Comparison of ENCODE assay signal across 39 cellular contexts in genomic region chr12:119262388-119262787, GRCh38.
"Had no signal": no experiment of that assay in that cellular context is flagged by ENCODE, and none has a peak within 500 bp of the region (broad histone marks: within the 10 kb centered on the region; RNA-seq: fewer than 3 reads in every experiment).

No MANE protein-coding gene starts in this region.

- H3K4me3 ChIP-seq: adrenal gland, ascending aorta, body of pancreas, breast epithelium, cardiac muscle cell had no signal

- H3K9me3 Mint-ChIP-seq: activated naive CD4-positive, alpha-beta T cell treated with anti-CD3 and anti-CD28 coated beads, Interleukin-2, amount 50 U/mL, for 24 hours had no signal

- H3K27ac Mint-ChIP-seq: activated naive CD4-positive, alpha-beta T cell treated with anti-CD3 and anti-CD28 coated beads for 36 hours; activated naive CD4-positive, alpha-beta T cell treated with anti-CD3 and anti-CD28 coated beads, Interleukin-2, amount 10 ng/mL, durations not matched to agents 7 days and 5 days; activated naive CD4-positive, alpha-beta T cell treated with anti-CD3 and anti-CD28 coated beads, Interleukin-2, amount 50 U/mL, for 24 hours; activated naive CD4-positive, alpha-beta T cell treated with anti-CD3 and anti-CD28 coated beads, Interleukin-2, amount 50 U/mL, for 72 hours; activated naive CD8-positive, alpha-beta T cell; activated naive CD8-positive, alpha-beta T cell treated with anti-CD3 and anti-CD28 coated beads for 36 hours; activated naive CD8-positive, alpha-beta T cell treated with anti-CD3 and anti-CD28 coated beads, Interleukin-2, amount 10 ng/mL, durations not matched to agents 7 days and 5 days; activated naive CD8-positive, alpha-beta T cell treated with anti-CD3 and anti-CD28 coated beads, Interleukin-2, amount 50 U/mL, for 24 hours; activated T-cell treated with anti-CD3 and anti-CD28 coated beads, Interleukin-2, amount 50 U/mL, for 72 hours; activated T-helper 1 cell treated with anti-CD3 and anti-CD28 coated beads, Interleukin-12 subunit alpha, Interleukin-12 subunit beta, Interleukin-2, Interleukin-4 antibody, amounts not matched to agents 30 ng/mL and 10 ng/mL and 1 ng/mL, durations not matched to agents 14 hours and 24 hours and 36 hours; activated T-helper 17 cell treated with anti-CD3 and anti-CD28 coated beads, Interleukin-2, amount 50 U/mL, for 72 hours; activated T-helper 2 cell treated with anti-CD3 and anti-CD28 coated beads, Interferon-gamma antibody, Interleukin-2, Interleukin-4, amounts not matched to agents 10 μg/mL and 5 μg/mL and 100 μg/mL, durations not matched to agents 14 hours and 24 hours and 36 hours; brain had no signal

- H3K27me3 ChIP-seq: adrenal gland, ascending aorta, brain microvascular endothelial cell, breast epithelium, cardiac muscle cell had no signal

- FAIRE-seq: astrocyte, bronchial epithelial cell, colon had no signal

- H3K36me3 Mint-ChIP-seq: activated naive CD4-positive, alpha-beta T cell treated with anti-CD3 and anti-CD28 coated beads, Interleukin-2, amount 10 ng/mL, durations not matched to agents 7 days and 5 days; activated naive CD4-positive, alpha-beta T cell treated with anti-CD3 and anti-CD28 coated beads, Interleukin-2, amount 50 U/mL, for 24 hours; activated naive CD8-positive, alpha-beta T cell; activated naive CD8-positive, alpha-beta T cell treated with anti-CD3 and anti-CD28 coated beads for 36 hours; activated naive CD8-positive, alpha-beta T cell treated with anti-CD3 and anti-CD28 coated beads, Interleukin-2, amount 10 ng/mL, durations not matched to agents 7 days and 5 days; brain had no signal

- H3K4me3 Mint-ChIP-seq: activated naive CD4-positive, alpha-beta T cell treated with anti-CD3 and anti-CD28 coated beads for 36 hours; activated naive CD4-positive, alpha-beta T cell treated with anti-CD3 and anti-CD28 coated beads, Interleukin-2, amount 10 ng/mL, durations not matched to agents 7 days and 5 days; activated naive CD4-positive, alpha-beta T cell treated with anti-CD3 and anti-CD28 coated beads, Interleukin-2, amount 50 U/mL, for 24 hours; activated naive CD8-positive, alpha-beta T cell; activated naive CD8-positive, alpha-beta T cell treated with anti-CD3 and anti-CD28 coated beads for 36 hours; activated naive CD8-positive, alpha-beta T cell treated with anti-CD3 and anti-CD28 coated beads, Interleukin-2, amount 10 ng/mL, durations not matched to agents 7 days and 5 days; activated naive CD8-positive, alpha-beta T cell treated with anti-CD3 and anti-CD28 coated beads, Interleukin-2, amount 50 U/mL, for 24 hours; activated T-cell treated with anti-CD3 and anti-CD28 coated beads, Interleukin-2, amount 50 U/mL, for 4 hours; activated T-cell treated with anti-CD3 and anti-CD28 coated beads, Interleukin-2, amount 50 U/mL, for 72 hours; activated T-helper 1 cell treated with anti-CD3 and anti-CD28 coated beads, Interleukin-12 subunit alpha, Interleukin-12 subunit beta, Interleukin-2, Interleukin-4 antibody, amounts not matched to agents 30 ng/mL and 10 ng/mL and 1 ng/mL, durations not matched to agents 14 hours and 24 hours and 36 hours; activated T-helper 17 cell treated with anti-CD3 and anti-CD28 coated beads, Interleukin-2, amount 50 U/mL, for 72 hours; brain; central memory CD8-positive, alpha-beta T cell had no signal

- ATAC-seq: activated naive CD4-positive, alpha-beta T cell treated with anti-CD3 and anti-CD28 coated beads, Interleukin-2, amount 50 U/mL, for 72 hours; activated naive CD8-positive, alpha-beta T cell treated with anti-CD3 and anti-CD28 coated beads, Interleukin-2, amount 50 U/mL, for 24 hours; activated T-cell treated with anti-CD3 and anti-CD28 coated beads, Interleukin-2, amount 50 U/mL, for 4 hours; activated T-cell treated with anti-CD3 and anti-CD28 coated beads, Interleukin-2, amount 50 U/mL, for 72 hours; activated T-helper 17 cell treated with anti-CD3 and anti-CD28 coated beads, Interleukin-2, amount 50 U/mL, for 72 hours; body of pancreas had no signal

- H3K9me3 ChIP-seq: adrenal gland, body of pancreas had no signal

- H3K4me1 ChIP-seq: adrenal gland, ascending aorta, body of pancreas, breast epithelium had no signal

- H3K4me1 Mint-ChIP-seq: activated naive CD4-positive, alpha-beta T cell treated with anti-CD3 and anti-CD28 coated beads, Interleukin-2, amount 10 ng/mL, durations not matched to agents 7 days and 5 days; activated naive CD4-positive, alpha-beta T cell treated with anti-CD3 and anti-CD28 coated beads, Interleukin-2, amount 50 U/mL, for 24 hours; activated naive CD8-positive, alpha-beta T cell treated with anti-CD3 and anti-CD28 coated beads for 36 hours; activated naive CD8-positive, alpha-beta T cell treated with anti-CD3 and anti-CD28 coated beads, Interleukin-2, amount 10 ng/mL, durations not matched to agents 7 days and 5 days; activated T-helper 17 cell treated with anti-CD3 and anti-CD28 coated beads, Interleukin-2, amount 50 U/mL, for 72 hours; central memory CD8-positive, alpha-beta T cell had no signal

- H3K36me3 ChIP-seq: adrenal gland, ascending aorta, brain microvascular endothelial cell, breast epithelium, cardiac muscle cell had no signal

- H3K27ac ChIP-seq: adrenal gland, ascending aorta, body of pancreas, brain microvascular endothelial cell, breast epithelium, cardiac muscle cell had no signal

- DNase-seq: activated effector memory CD4-positive, alpha-beta T cell treated with anti-CD3 and anti-CD28 coated beads, Interleukin-2, amount 50 U/mL, for 16 hours; activated effector memory CD4-positive, alpha-beta T cell treated with Interleukin-2 at 50 U/mL for 16 hours; activated gamma-delta T cell; activated gamma-delta T cell treated with Interleukin-2 at 50 U/mL for 16 hours; activated naive CD4-positive, alpha-beta T cell; activated naive CD4-positive, alpha-beta T cell treated with anti-CD3 and anti-CD28 coated beads for 36 hours; activated naive CD4-positive, alpha-beta T cell treated with anti-CD3 and anti-CD28 coated beads, Interleukin-2, amount 10 ng/mL, durations not matched to agents 7 days and 5 days; activated naive CD4-positive, alpha-beta T cell treated with anti-CD3 and anti-CD28 coated beads, Interleukin-2, amount 50 U/mL, for 16 hours; activated naive CD4-positive, alpha-beta T cell treated with Interleukin-2 at 50 U/mL for 16 hours; activated naive CD8-positive, alpha-beta T cell treated with anti-CD3 and anti-CD28 coated beads for 36 hours; activated naive CD8-positive, alpha-beta T cell treated with anti-CD3 and anti-CD28 coated beads, Interleukin-2, amount 10 ng/mL, durations not matched to agents 7 days and 5 days; activated naive CD8-positive, alpha-beta T cell treated with anti-CD3 and anti-CD28 coated beads, Interleukin-2, amount 50 U/mL, for 24 hours; activated T-cell treated with anti-CD3 and anti-CD28 coated beads, Interleukin-2, amount 50 U/mL, for 4 hours; activated T-cell treated with anti-CD3 and anti-CD28 coated beads, Interleukin-2, amount 50 U/mL, for 48 hours; activated T-cell treated with anti-CD3 and anti-CD28 coated beads, Interleukin-2, amount 50 U/mL, for 72 hours; adrenal gland; amniotic stem cell; amygdala; anterior cingulate cortex; aorta; body of pancreas; brain microvascular endothelial cell; caudate nucleus; central memory CD4-positive, alpha-beta T cell; cerebellar nuclear complex had no signal
